Comparison of ENCODE assay signal across 1 cellular context in the genomic region with DNA sequence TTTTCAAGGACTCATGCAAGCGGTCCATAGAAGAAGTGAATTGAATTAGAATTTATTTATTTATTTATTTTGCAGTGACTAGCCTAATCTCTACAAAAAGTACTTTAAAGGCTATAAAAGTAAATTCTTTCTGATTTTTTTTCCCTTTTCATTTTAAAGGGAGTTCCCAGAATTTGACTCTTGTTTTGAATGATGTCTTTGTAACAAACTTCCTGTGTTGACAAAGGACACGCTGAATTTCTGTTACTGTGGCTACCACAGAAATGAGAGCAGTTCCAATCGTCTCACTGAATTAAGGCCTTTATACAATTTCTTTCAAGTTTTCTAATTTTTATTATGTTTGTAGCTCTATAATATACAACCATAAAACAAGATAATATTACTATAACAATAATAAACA.
TF ChIP-seq lines count a peak whose summit lies in the region.

No MANE protein-coding gene starts in this region.

TF ChIP-seq in GM12878, 131 proteins besides CTCF, POLR2A, EP300 and RAD21:
- TF ChIP-seq, protein P1, sequence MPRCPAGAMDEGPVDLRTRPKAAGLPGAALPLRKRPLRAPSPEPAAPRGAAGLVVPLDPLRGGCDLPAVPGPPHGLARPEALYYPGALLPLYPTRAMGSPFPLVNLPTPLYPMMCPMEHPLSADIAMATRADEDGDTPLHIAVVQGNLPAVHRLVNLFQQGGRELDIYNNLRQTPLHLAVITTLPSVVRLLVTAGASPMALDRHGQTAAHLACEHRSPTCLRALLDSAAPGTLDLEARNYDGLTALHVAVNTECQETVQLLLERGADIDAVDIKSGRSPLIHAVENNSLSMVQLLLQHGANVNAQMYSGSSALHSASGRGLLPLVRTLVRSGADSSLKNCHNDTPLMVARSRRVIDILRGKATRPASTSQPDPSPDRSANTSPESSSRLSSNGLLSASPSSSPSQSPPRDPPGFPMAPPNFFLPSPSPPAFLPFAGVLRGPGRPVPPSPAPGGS (IDR thresholded peaks at IDR 0.05; ENCODE audit: borderline replicate concordance, insufficient read depth, low read depth, low read length, poor library complexity, severe bottlenecking), result no peak
- peak; percentile 30 for TF ChIP-seq JUNB (IDR thresholded peaks at IDR 0.05)
- TF ChIP-seq FOXK2 (IDR thresholded peaks at IDR 0.05), result no peak
- no peak for TF ChIP-seq RELA (IDR thresholded peaks at IDR 0.05; ENCODE audit: borderline replicate concordance, partially characterized antibody)
- no peak for TF ChIP-seq BHLHE40 (IDR thresholded peaks at IDR 0.05; ENCODE audit: borderline replicate concordance in 1 of 2, low read depth in 2 of 2, low read length in 1 of 2)
- no peak for TF ChIP-seq CREB1 (IDR thresholded peaks at IDR 0.05; ENCODE audit: low read depth)
- TF ChIP-seq CHD1 (IDR thresholded peaks at IDR 0.05; ENCODE audit: low read depth, low read length), result no peak
- no peak for TF ChIP-seq TAF1 (IDR thresholded peaks at IDR 0.05; ENCODE audit: borderline replicate concordance, low read depth, low read length)
- peak; percentile 46; the same call in 1 of the 2 replicates for TF ChIP-seq NFIC (IDR thresholded peaks at IDR 0.05; ENCODE audit: low read depth, low read length)
- no peak for TF ChIP-seq RAD51 (IDR thresholded peaks at IDR 0.05)
- TF ChIP-seq TARDBP (IDR thresholded peaks at IDR 0.05; ENCODE audit: borderline replicate concordance), result no peak
- no peak for TF ChIP-seq TCF12 (IDR thresholded peaks at IDR 0.05; ENCODE audit: low read depth, low read length)
- TF ChIP-seq DPF2 (IDR thresholded peaks at IDR 0.05), result no peak
- no peak for TF ChIP-seq SUPT20H (IDR thresholded peaks at IDR 0.05; ENCODE audit: borderline replicate concordance, control insufficient read depth, low read depth, low read length)
- no peak for TF ChIP-seq ZNF207 (IDR thresholded peaks at IDR 0.05; ENCODE audit: borderline replicate concordance)
- no peak for TF ChIP-seq ATF7 (IDR thresholded peaks at IDR 0.05; ENCODE audit: low read depth)
- no peak for TF ChIP-seq HCFC1 (IDR thresholded peaks at IDR 0.05; ENCODE audit: low read length)
- no peak for TF ChIP-seq SMAD1 (IDR thresholded peaks at IDR 0.05; ENCODE audit: low read depth, partially characterized antibody)
- TF ChIP-seq RUNX3 (IDR thresholded peaks at IDR 0.05; ENCODE audit: low read length), result peak; percentile 12; the same call in 1 of the 2 replicates
- no peak for TF ChIP-seq NR2C2 (IDR thresholded peaks at IDR 0.05; ENCODE audit: borderline replicate concordance, control insufficient read depth, insufficient read length, low read depth)
- TF ChIP-seq, protein P2, sequence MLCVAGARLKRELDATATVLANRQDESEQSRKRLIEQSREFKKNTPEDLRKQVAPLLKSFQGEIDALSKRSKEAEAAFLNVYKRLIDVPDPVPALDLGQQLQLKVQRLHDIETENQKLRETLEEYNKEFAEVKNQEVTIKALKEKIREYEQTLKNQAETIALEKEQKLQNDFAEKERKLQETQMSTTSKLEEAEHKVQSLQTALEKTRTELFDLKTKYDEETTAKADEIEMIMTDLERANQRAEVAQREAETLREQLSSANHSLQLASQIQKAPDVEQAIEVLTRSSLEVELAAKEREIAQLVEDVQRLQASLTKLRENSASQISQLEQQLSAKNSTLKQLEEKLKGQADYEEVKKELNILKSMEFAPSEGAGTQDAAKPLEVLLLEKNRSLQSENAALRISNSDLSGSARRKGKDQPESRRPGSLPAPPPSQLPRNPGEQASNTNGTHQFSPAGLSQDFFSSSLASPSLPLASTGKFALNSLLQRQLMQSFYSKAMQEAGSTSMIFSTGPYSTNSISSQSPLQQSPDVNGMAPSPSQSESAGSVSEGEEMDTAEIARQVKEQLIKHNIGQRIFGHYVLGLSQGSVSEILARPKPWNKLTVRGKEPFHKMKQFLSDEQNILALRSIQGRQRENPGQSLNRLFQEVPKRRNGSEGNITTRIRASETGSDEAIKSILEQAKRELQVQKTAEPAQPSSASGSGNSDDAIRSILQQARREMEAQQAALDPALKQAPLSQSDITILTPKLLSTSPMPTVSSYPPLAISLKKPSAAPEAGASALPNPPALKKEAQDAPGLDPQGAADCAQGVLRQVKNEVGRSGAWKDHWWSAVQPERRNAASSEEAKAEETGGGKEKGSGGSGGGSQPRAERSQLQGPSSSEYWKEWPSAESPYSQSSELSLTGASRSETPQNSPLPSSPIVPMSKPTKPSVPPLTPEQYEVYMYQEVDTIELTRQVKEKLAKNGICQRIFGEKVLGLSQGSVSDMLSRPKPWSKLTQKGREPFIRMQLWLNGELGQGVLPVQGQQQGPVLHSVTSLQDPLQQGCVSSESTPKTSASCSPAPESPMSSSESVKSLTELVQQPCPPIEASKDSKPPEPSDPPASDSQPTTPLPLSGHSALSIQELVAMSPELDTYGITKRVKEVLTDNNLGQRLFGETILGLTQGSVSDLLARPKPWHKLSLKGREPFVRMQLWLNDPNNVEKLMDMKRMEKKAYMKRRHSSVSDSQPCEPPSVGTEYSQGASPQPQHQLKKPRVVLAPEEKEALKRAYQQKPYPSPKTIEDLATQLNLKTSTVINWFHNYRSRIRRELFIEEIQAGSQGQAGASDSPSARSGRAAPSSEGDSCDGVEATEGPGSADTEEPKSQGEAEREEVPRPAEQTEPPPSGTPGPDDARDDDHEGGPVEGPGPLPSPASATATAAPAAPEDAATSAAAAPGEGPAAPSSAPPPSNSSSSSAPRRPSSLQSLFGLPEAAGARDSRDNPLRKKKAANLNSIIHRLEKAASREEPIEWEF (IDR thresholded peaks at IDR 0.05; ENCODE audit: insufficient replicate concordance, low read depth, low read length), result no peak
- no peak for TF ChIP-seq MEF2A (IDR thresholded peaks at IDR 0.05; ENCODE audit: insufficient read depth, low read depth, low read length)
- no peak for TF ChIP-seq RCOR1 (conservative IDR thresholded peaks at IDR 0.05; ENCODE audit: low read depth, low read length)
- TF ChIP-seq, protein P3, sequence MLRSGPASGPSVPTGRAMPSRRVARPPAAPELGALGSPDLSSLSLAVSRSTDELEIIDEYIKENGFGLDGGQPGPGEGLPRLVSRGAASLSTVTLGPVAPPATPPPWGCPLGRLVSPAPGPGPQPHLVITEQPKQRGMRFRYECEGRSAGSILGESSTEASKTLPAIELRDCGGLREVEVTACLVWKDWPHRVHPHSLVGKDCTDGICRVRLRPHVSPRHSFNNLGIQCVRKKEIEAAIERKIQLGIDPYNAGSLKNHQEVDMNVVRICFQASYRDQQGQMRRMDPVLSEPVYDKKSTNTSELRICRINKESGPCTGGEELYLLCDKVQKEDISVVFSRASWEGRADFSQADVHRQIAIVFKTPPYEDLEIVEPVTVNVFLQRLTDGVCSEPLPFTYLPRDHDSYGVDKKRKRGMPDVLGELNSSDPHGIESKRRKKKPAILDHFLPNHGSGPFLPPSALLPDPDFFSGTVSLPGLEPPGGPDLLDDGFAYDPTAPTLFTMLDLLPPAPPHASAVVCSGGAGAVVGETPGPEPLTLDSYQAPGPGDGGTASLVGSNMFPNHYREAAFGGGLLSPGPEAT (IDR thresholded peaks at IDR 0.05; ENCODE audit: low read depth), result peak; percentile 74
- no peak for TF ChIP-seq GATAD2B (conservative IDR thresholded peaks at IDR 0.05; ENCODE audit: low read depth)
